7 cellular contexts compared by ENCODE assay signal in genomic region chr10:93442721-93443120, GRCh38. TPM values are rescaled to one million over a fixed set of nuclear protein-coding genes. Genes with fewer than 3 reads are reported as not detected.
DNase-seq lines count a peak whose midpoint lies in the region; TF ChIP-seq lines count a peak whose summit lies in the region.
"Not testable (repeated sequence)": the region's sequence is repeated elsewhere in the genome, so short reads cannot be mapped to it uniquely, and the experiment has no call there.

No MANE protein-coding gene starts in this region.

- TF ChIP-seq CTCF in SK-N-SH (IDR thresholded peaks at IDR 0.05); mammary epithelial cell (conservative IDR thresholded peaks at IDR 0.05 in 1 of 2, IDR thresholded peaks at IDR 0.05 in 1 of 2; ENCODE audit: extremely low read depth in 1 of 2, insufficient read depth in 1 of 2, low read depth in 1 of 2, low read length in 2 of 2); fibroblast of lung (conservative IDR thresholded peaks at IDR 0.05 in 1 of 2, IDR thresholded peaks at IDR 0.05 in 1 of 2; ENCODE audit: low read depth in 1 of 2, low read length in 2 of 2); mesothelial cell of epicardium (IDR thresholded peaks at IDR 0.05; ENCODE audit: unreplicated experiment); tibial artery (IDR thresholded peaks at IDR 0.05): not testable (repeated sequence)

- peak overlapping the region; percentile 75; the same call in 1 of the 2 replicates for H3K9ac ChIP-seq in GM23248
- H3K9ac ChIP-seq in SK-N-SH; mammary epithelial cell (ENCODE audit: insufficient read depth, low read length); fibroblast of lung (ENCODE audit: insufficient read depth, low read length); rectal smooth muscle tissue (ENCODE audit: low read length): not testable (repeated sequence)

- dilution Hi-C loops in mammary epithelial cell (cut with HindIII; ENCODE audit: low sequenced_read_pairs), result not testable (repeated sequence)

- not testable (repeated sequence) for DNase-seq in GM23248; SK-N-SH; mammary epithelial cell; fibroblast of lung (ENCODE audit: low read depth in 2 of 2); mesothelial cell of epicardium (ENCODE audit: low spot score in 2 of 2, unreplicated experiment in 2 of 2); tibial artery

- intact Hi-C loops in mammary epithelial cell (cut with micrococcal nuclease); tibial artery (cut with DNase I; ENCODE audit: low total_unique reads): not testable (repeated sequence)

- peaks cover 40% of the 10 kb centered on the region for H3K36me3 ChIP-seq in GM23248 (ENCODE audit: low read depth)
- H3K36me3 ChIP-seq in SK-N-SH (replicated peaks in 1 of 2; ENCODE audit: control insufficient read depth in 1 of 2, insufficient read depth in 2 of 2, low read length in 1 of 2), result peaks cover 0 to 32% of the 10 kb centered on the region in 2 experiments
- not testable (repeated sequence) for H3K36me3 ChIP-seq in mammary epithelial cell (ENCODE audit: insufficient read depth, low read length); rectal smooth muscle tissue (ENCODE audit: control insufficient read depth, insufficient read depth, low read length); tibial artery
- peaks cover 13% of the 10 kb centered on the region for H3K36me3 ChIP-seq in fibroblast of lung (ENCODE audit: control insufficient read depth, insufficient read depth, low read length)

- not testable (repeated sequence) for H3K4me3 Mint-ChIP-seq in mesothelial cell of epicardium

- H3K27me3 ChIP-seq in GM23248 (replicated peaks; ENCODE audit: insufficient read depth); SK-N-SH (ENCODE audit: insufficient read depth); mammary epithelial cell (ENCODE audit: insufficient read depth, low read length); fibroblast of lung (ENCODE audit: control insufficient read depth, insufficient read depth, low read length); rectal smooth muscle tissue (ENCODE audit: control insufficient read depth, insufficient read depth, low read length); tibial artery: not testable (repeated sequence)

- not testable (repeated sequence) for H3K4me2 ChIP-seq in GM23248 (ENCODE audit: unreplicated experiment); SK-N-SH; mammary epithelial cell (ENCODE audit: insufficient read depth, low read depth, low read length); fibroblast of lung (ENCODE audit: extremely low read depth, insufficient read depth, low read length)

- not testable (repeated sequence) for H4K20me1 ChIP-seq in GM23248 (ENCODE audit: insufficient read depth); SK-N-SH (ENCODE audit: insufficient read depth); mammary epithelial cell (ENCODE audit: insufficient read depth, low read length); fibroblast of lung (ENCODE audit: control insufficient read depth, extremely low read depth, insufficient read depth, low read length)

- CTCF ChIA-PET in SK-N-SH (lab: Yijun Ruan, JAX), result interaction anchor here (3.2 to 5.5 kb wide), 2 partner anchors 39 to 67 kb away, joined by 14 to 36 read pairs; partner anchors contain the start of gene MYOF
- CTCF ChIA-PET in mammary epithelial cell (lab: Charles Lee; ENCODE audit: low non-redundant PET), result not testable (repeated sequence)

- POLR2A ChIA-PET in SK-N-SH (lab: Yijun Ruan, JAX), result not testable (repeated sequence)

- H3K36me3 Mint-ChIP-seq in mesothelial cell of epicardium, result not testable (repeated sequence)

- in situ Hi-C loops in GM23248 (cut with MboI), result not testable (repeated sequence)
- in situ Hi-C loops in mammary epithelial cell (cut with MboI; ENCODE audit: low sequenced_read_pairs in 2 of 2), result loop anchor here in 1 of 2 donors (5.0 kb wide), 1 partner anchor 40 kb away; the partner anchor contains the start of gene MYOF

- H3K27me3 Mint-ChIP-seq in mesothelial cell of epicardium (ENCODE audit: low read depth), result not testable (repeated sequence)

- not testable (repeated sequence) for H2AFZ ChIP-seq in GM23248; SK-N-SH (ENCODE audit: low read depth); mammary epithelial cell (ENCODE audit: low read depth, low read length); fibroblast of lung (ENCODE audit: low read length)

- H3F3A ChIP-seq in GM23248 (ENCODE audit: insufficient read depth) (peaks cover 92% of the 10 kb centered on the region), SK-N-SH (replicated peaks; ENCODE audit: insufficient read depth) (peaks cover 55% of the 10 kb centered on the region)

- H3K79me2 ChIP-seq in GM23248 (ENCODE audit: insufficient read depth) (peaks cover 94% of the 10 kb centered on the region), SK-N-SH (ENCODE audit: insufficient read depth) (peaks cover 72% of the 10 kb centered on the region), mammary epithelial cell (ENCODE audit: insufficient read depth, low read length) (peaks cover 68% of the 10 kb centered on the region), fibroblast of lung (ENCODE audit: control insufficient read depth, insufficient read depth, low read length) (peaks cover 67% of the 10 kb centered on the region)

- WGBS in GM23248 (ENCODE audit: low coverage in 1 of 2, low lambda C conversion rate in 2 of 2, missing lambda C conversion rate in 2 of 2), 2 experiments, result 80% methylated on average over 10 of the region's 10 CpGs
- 88% methylated on average over 10 of the region's 10 CpGs for WGBS in SK-N-SH (ENCODE audit: low lambda C conversion rate)
- 90% methylated on average over 9 of the region's 10 CpGs for WGBS in mammary epithelial cell (ENCODE audit: low coverage, missing lambda C conversion rate)

- H3K27ac Mint-ChIP-seq in mesothelial cell of epicardium, result peak overlapping the region; percentile 92

- not testable (repeated sequence) for H3K9me3 ChIP-seq in GM23248 (ENCODE audit: low read depth); SK-N-SH; mammary epithelial cell (replicated peaks; ENCODE audit: insufficient read depth, low read length); fibroblast of lung (ENCODE audit: control insufficient read depth, insufficient read depth, low read depth, low read length); tibial artery

- H3K27ac ChIP-seq in GM23248 (peak overlapping the region; percentile 100), SK-N-SH (ENCODE audit: low read depth in 2 of 2, low read length in 1 of 2) (peak overlapping the region; percentile 53 to 100; a peak in 2 of 4 replicates), mammary epithelial cell (ENCODE audit: insufficient read depth, low read depth, low read length) (peak overlapping the region; percentile 41), fibroblast of lung (ENCODE audit: insufficient read depth, low read length) (peak overlapping the region; percentile 95), rectal smooth muscle tissue (ENCODE audit: low read depth, low read length) (peak overlapping the region; percentile 99), tibial artery (peak overlapping the region; percentile 94 to 95)

- H3K4me3 ChIP-seq in GM23248; SK-N-SH (ENCODE audit: low read depth in 2 of 2, low read length in 1 of 2); mammary epithelial cell (replicated peaks in 1 of 3; ENCODE audit: insufficient read depth in 1 of 3, low read depth in 2 of 3, low read length in 3 of 3); fibroblast of lung (replicated peaks in 1 of 4; ENCODE audit: control extremely low read depth in 1 of 4, insufficient read depth in 1 of 4, low read depth in 3 of 4, low read length in 4 of 4); rectal smooth muscle tissue (ENCODE audit: low read length); tibial artery: not testable (repeated sequence)

- not testable (repeated sequence) for H3K9me3 Mint-ChIP-seq in mesothelial cell of epicardium

- not testable (repeated sequence) for H3K9me2 ChIP-seq in GM23248 (ENCODE audit: insufficient read depth); SK-N-SH

- BruUV-seq in mammary epithelial cell (replicated peaks; lab: Mats Ljungman, UMichigan), result not testable (repeated sequence)

- peaks cover 63% of the 10 kb centered on the region for H3K4me1 ChIP-seq in GM23248 (ENCODE audit: insufficient read depth)
- peaks cover 20 to 58% of the 10 kb centered on the region in 2 experiments for H3K4me1 ChIP-seq in SK-N-SH (ENCODE audit: control insufficient read depth in 1 of 2, insufficient read depth in 2 of 2, low read depth in 1 of 2, low read length in 1 of 2)
- H3K4me1 ChIP-seq in mammary epithelial cell (ENCODE audit: insufficient read depth, low read length), result peaks cover 72% of the 10 kb centered on the region
- H3K4me1 ChIP-seq in fibroblast of lung (ENCODE audit: control insufficient read depth, extremely low read depth, insufficient read depth, low read length), result peaks cover 61% of the 10 kb centered on the region
- peaks cover 75% of the 10 kb centered on the region for H3K4me1 ChIP-seq in rectal smooth muscle tissue (ENCODE audit: control insufficient read depth, insufficient read depth, low read length)
- peaks cover 0 to 89% (median 68%) of the 10 kb centered on the region in 4 donors for H3K4me1 ChIP-seq in tibial artery

- not testable (repeated sequence) for TF ChIP-seq RAD21 in SK-N-SH (IDR thresholded peaks at IDR 0.05; ENCODE audit: low read length)

- not testable (repeated sequence) for TF ChIP-seq EP300 in SK-N-SH (IDR thresholded peaks at IDR 0.05; ENCODE audit: borderline replicate concordance in 1 of 2, low read depth in 1 of 2, low read length in 1 of 2)

- H3K4me1 Mint-ChIP-seq in mesothelial cell of epicardium, result peaks cover 85% of the 10 kb centered on the region

RNA-seq across cellular contexts. Expression of gene MYOF, which starts 39.4 kb away (rescaled TPM):
- total RNA-seq in GM23248 (2014; rRNA removed; shearing (Covaris generic)), result 256 and 261 TPM in 2 replicates
- polyA plus RNA-seq in GM23248 (2016; fragmentation: Nextera tagmentation; extraction: Ambion mirVana) (93.0 and 101 TPM in 2 replicates), SK-N-SH (2012; rRNA removed) (103 and 134 TPM in 2 replicates), mammary epithelial cell (117 TPM), fibroblast of lung (215 and 314 TPM in 2 replicates)
- polyA plus RNA-seq in SK-N-SH (2012; cell fraction: cytosol; rRNA removed), result 116 and 117 TPM in 2 replicates
- 121 and 175 TPM in 2 replicates for polyA plus RNA-seq in SK-N-SH (2012; cell fraction: nucleus; rRNA removed)
- total RNA-seq in mammary epithelial cell (100 to 1,000 TPM; 273 to 311 TPM), fibroblast of lung (161 and 298 TPM in 2 replicates), mesothelial cell of epicardium (53.3 to 58.5 TPM (median 56.0 TPM) in 3 replicates)
- polyA minus RNA-seq in mammary epithelial cell (242 TPM), fibroblast of lung (ENCODE audit: low replicate concordance) (121 and 188 TPM in 2 replicates)
- polyA plus RNA-seq in fibroblast of lung (2012), result 184 and 340 TPM in 2 replicates

RNA-seq across cellular contexts. Expression of gene CEP55, which starts 53.7 kb away (rescaled TPM):
- total RNA-seq in GM23248 (2014; rRNA removed; shearing (Covaris generic)), result 21.5 and 32.4 TPM in 2 replicates
- polyA plus RNA-seq in GM23248 (2016; fragmentation: Nextera tagmentation; extraction: Ambion mirVana) (14.9 and 16.8 TPM in 2 replicates), SK-N-SH (2012; rRNA removed) (9.8 and 11.3 TPM in 2 replicates), mammary epithelial cell (26.8 TPM), fibroblast of lung (16.1 and 51.6 TPM in 2 replicates)
- 14.8 and 16.8 TPM in 2 replicates for polyA plus RNA-seq in SK-N-SH (2012; cell fraction: cytosol; rRNA removed)
- polyA plus RNA-seq in SK-N-SH (2012; cell fraction: nucleus; rRNA removed), result 3.9 and 8.0 TPM in 2 replicates
- total RNA-seq in mammary epithelial cell (10 to 100 TPM in 1 of 2 donors, 1 to 10 TPM in 1; 1.2 to 35.4 TPM), fibroblast of lung (2.1 and 19.0 TPM in 2 replicates), mesothelial cell of epicardium (6.0 to 6.3 TPM (median 6.0 TPM) in 3 replicates)
- polyA minus RNA-seq in mammary epithelial cell (18.2 TPM), fibroblast of lung (ENCODE audit: low replicate concordance) (2.0 and 2.1 TPM in 2 replicates)
- polyA plus RNA-seq in fibroblast of lung (2012), result 10.1 and 35.8 TPM in 2 replicates

Comparison
In these comparisons a context has a peak if more than half of its experiments do, and no peak if none do; other contexts are left out.
1. H3K27ac ChIP-seq: peak in every context shown above with its lines; median percentile 100 in GM23248; 99 in rectal smooth muscle tissue; 95 in fibroblast of lung; 94 in tibial artery; 76 in SK-N-SH; 41 in mammary epithelial cell.